Comparison of ENCODE assay signal across 3 cellular contexts in the genomic region with DNA sequence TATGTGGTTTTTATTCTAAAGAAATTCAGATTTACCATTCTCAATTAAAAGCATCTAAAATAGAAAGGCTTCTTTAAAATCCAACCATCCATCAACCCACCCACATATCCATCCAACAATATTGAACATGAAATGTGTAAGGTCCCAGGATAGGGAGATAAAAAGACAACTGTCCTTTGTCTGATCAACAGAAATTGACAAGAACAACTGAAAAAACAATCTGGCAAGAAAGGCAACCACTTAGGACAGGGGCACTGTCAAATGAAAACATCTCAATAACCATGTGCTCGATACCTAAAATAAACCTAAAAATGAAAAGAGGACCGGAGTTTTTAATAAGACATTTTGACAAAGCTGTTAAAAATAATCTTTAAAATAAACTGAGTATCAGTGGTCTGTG.
"Had no signal": no experiment of that assay in that cellular context is flagged by ENCODE, and none has a peak within 500 bp of the region (broad histone marks: within the 10 kb centered on the region; RNA-seq: fewer than 3 reads in every experiment).

No MANE protein-coding gene starts in this region.

- H3K4me3 ChIP-seq: GM12878 had no signal

- DNase-seq: GDM1, GF-D8 had no signal

- ATAC-seq: GM12878 had no signal
